Comparison of ENCODE assay signal across 19 cellular contexts in the genomic region with DNA sequence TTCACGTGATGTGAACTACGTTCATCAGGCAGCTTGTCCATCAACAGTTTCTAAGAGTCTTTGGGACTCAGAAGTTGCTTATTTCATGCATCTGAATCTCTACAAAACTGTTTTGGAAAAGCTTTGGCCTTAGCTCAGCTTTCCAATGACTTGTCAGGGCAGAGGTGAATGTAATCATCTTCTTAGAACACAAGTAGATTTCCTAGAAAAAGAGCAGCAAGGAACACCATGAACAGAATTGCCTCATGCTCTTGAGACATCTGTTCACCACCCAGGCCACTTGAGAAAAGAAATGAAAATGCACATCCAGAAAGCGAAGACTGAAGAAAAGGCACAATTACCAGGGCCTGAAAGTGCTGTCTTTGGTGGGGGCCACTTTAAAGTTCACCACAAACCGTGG.
A peak's percentile ranks its signal among the peaks of the same experiment; 100 is the strongest.
DNase-seq lines count a peak whose midpoint lies in the region; ATAC-seq, FAIRE-seq and TF ChIP-seq lines count a peak whose summit lies in the region.
"Had no signal": no experiment of that assay in that cellular context is flagged by ENCODE, and none has a peak within 500 bp of the region (broad histone marks: within the 10 kb centered on the region; RNA-seq: fewer than 3 reads in every experiment).

No MANE protein-coding gene starts in this region.

- no peaks in the 10 kb centered on the region for H3K27me3 ChIP-seq in astrocyte (ENCODE audit: insufficient read depth, low read length)
- H3K27me3 ChIP-seq in aorta (ENCODE audit: control insufficient read depth in 1 of 2, insufficient read depth in 2 of 2, low read length in 1 of 2): no peaks in the 10 kb centered on the region
- H3K27me3 ChIP-seq: BLaER1 had no signal

- CTCF ChIA-PET in A549 (lab: Yijun Ruan, JAX) (interaction anchor here (1.4 kb wide), 1 partner anchor 12 kb away, joined by 3 read pairs; no protein-coding TSS in a partner anchor), RWPE1 (lab: Yijun Ruan, JAX) (no interaction called here)

- POLR2A ChIA-PET in A549 (lab: Yijun Ruan, JAX) (no interaction called here), RWPE1 (lab: Yijun Ruan, JAX; ENCODE audit: low non-redundant PET) (no interaction called here)

- TF ChIP-seq POLR2A in A549 (IDR thresholded peaks at IDR 0.05; ENCODE audit: low read length): no peak

- H3K27me3 Mint-ChIP-seq in astrocyte (ENCODE audit: low read depth, unreplicated experiment): peaks cover 9% of the 10 kb centered on the region
- H3K27me3 Mint-ChIP-seq: CD4-positive, alpha-beta memory T cell had no signal

- H3K9me3 Mint-ChIP-seq in astrocyte (ENCODE audit: unreplicated experiment): no peaks in the 10 kb centered on the region

- no peak for DNase-seq in A549 (ENCODE audit: low read depth in 1 of 2, low spot score in 1 of 2)
- no peak for DNase-seq in astrocyte (ENCODE audit: low read depth)
- peak; percentile 1 to 6 for DNase-seq in foreskin fibroblast
- DNase-seq in aorta: no peak
- no peak for DNase-seq in activated gamma-delta T cell (lab: John Stamatoyannopoulos, UW)
- DNase-seq in RWPE1 (ENCODE audit: low spot score): no peak
- DNase-seq: CD4-positive, alpha-beta memory T cell; DMS153; DMS79; GDM1; GOT3; H7; HFFc6 had no signal

- TF ChIP-seq CTCF in A549 (IDR thresholded peaks at IDR 0.05) (no peak), astrocyte (IDR thresholded peaks at IDR 0.05; ENCODE audit: insufficient read depth, low read depth, low read length) (no peak), foreskin fibroblast (IDR thresholded peaks at IDR 0.05; ENCODE audit: low read depth, low read length) (no peak), RWPE1 (conservative IDR thresholded peaks at IDR 0.05; ENCODE audit: low read depth) (no peak)

- H3K4me3 Mint-ChIP-seq in astrocyte (ENCODE audit: unreplicated experiment): no peak overlapping the region
- H3K4me3 Mint-ChIP-seq: CD14-positive monocyte; CD4-positive, alpha-beta memory T cell; HFFc6; IgD-negative memory B cell had no signal

- H3K27ac Mint-ChIP-seq in astrocyte (ENCODE audit: unreplicated experiment): no peak overlapping the region
- H3K27ac Mint-ChIP-seq: CD4-positive, alpha-beta memory T cell; HFFc6; IgD-negative memory B cell had no signal

- TF ChIP-seq EP300 in A549 (IDR thresholded peaks at IDR 0.05): no peak

- no peaks in the 10 kb centered on the region for H4K20me1 ChIP-seq in astrocyte (ENCODE audit: insufficient read depth, low read length)
- H4K20me1 ChIP-seq: BLaER1 had no signal

- H3K9me3 ChIP-seq in A549 (no peaks in the 10 kb centered on the region), astrocyte (ENCODE audit: insufficient read depth, low read depth, low read length) (no peaks in the 10 kb centered on the region), aorta (ENCODE audit: control insufficient read depth, low read length) (no peaks in the 10 kb centered on the region)

- H2AFZ ChIP-seq in astrocyte (ENCODE audit: low read depth, low read length): no peak overlapping the region

- ATAC-seq in A549: no peak
- ATAC-seq in aorta (ENCODE audit: low FRiP score): peak; percentile 45
- ATAC-seq: HCT116, HepG2 had no signal

- no peak for TF ChIP-seq RAD21 in A549 (conservative IDR thresholded peaks at IDR 0.05 in 1 of 2, IDR thresholded peaks at IDR 0.05 in 1 of 2)

- no peaks in the 10 kb centered on the region for H3K36me3 Mint-ChIP-seq in astrocyte (ENCODE audit: low read depth, unreplicated experiment)
- H3K36me3 Mint-ChIP-seq: CD14-positive monocyte had no signal

- H3K4me1 Mint-ChIP-seq in astrocyte (ENCODE audit: low read depth, unreplicated experiment): no peaks in the 10 kb centered on the region
- H3K4me1 Mint-ChIP-seq: CD14-positive monocyte; CD4-positive, alpha-beta memory T cell; IgD-negative memory B cell had no signal

- intact Hi-C loops in aorta (cut with DNase I): no loop called here

- H3K9ac ChIP-seq in astrocyte (ENCODE audit: low read length): no peak overlapping the region
- H3K9ac ChIP-seq: BLaER1 had no signal

- no peaks in the 10 kb centered on the region for H3K36me3 ChIP-seq in astrocyte (ENCODE audit: insufficient read depth, low read length)
- no peaks in the 10 kb centered on the region for H3K36me3 ChIP-seq in aorta (ENCODE audit: control insufficient read depth in 1 of 2, insufficient read depth in 2 of 2, low read length in 1 of 2)
- H3K36me3 ChIP-seq: BLaER1 had no signal

- FAIRE-seq in A549 (lab: Jason Lieb, UNC): peak; percentile 13
- peak; percentile 37 for FAIRE-seq in astrocyte (lab: Jason Lieb, UNC)
- FAIRE-seq: A204.1, HepG2 had no signal

- no peak overlapping the region for H3K4me3 ChIP-seq in A549
- H3K4me3 ChIP-seq in astrocyte (ENCODE audit: insufficient read depth, low read depth, low read length): no peak overlapping the region
- H3K4me3 ChIP-seq in foreskin fibroblast (ENCODE audit: low read depth in 1 of 2, low read length in 2 of 2): no peak overlapping the region
- H3K4me3 ChIP-seq in aorta (ENCODE audit: low read length in 2 of 2): no peak overlapping the region
- H3K4me3 ChIP-seq: BLaER1 had no signal

- 47% methylated on average over 4 of the region's 4 CpGs for WGBS in A549 (ENCODE audit: missing lambda C conversion rate)
- WGBS in aorta, 2 donors: 56 to 71% methylated on average over 4 of the region's 4 CpGs

- H3K27ac ChIP-seq in A549 (no peak overlapping the region), astrocyte (ENCODE audit: low read depth, low read length) (no peak overlapping the region), aorta (ENCODE audit: low read depth in 1 of 2, low read length in 2 of 2) (no peak overlapping the region), RWPE1 (no peak overlapping the region)
- H3K27ac ChIP-seq: BLaER1 had no signal

- no peak overlapping the region for H3K4me2 ChIP-seq in A549
- no peak overlapping the region for H3K4me2 ChIP-seq in astrocyte (ENCODE audit: low read length)
- H3K4me2 ChIP-seq: BLaER1 had no signal

- H3K4me1 ChIP-seq in A549 (no peaks in the 10 kb centered on the region), astrocyte (ENCODE audit: insufficient read depth, low read length) (no peaks in the 10 kb centered on the region), aorta (ENCODE audit: control insufficient read depth in 1 of 2, insufficient read depth in 2 of 2, low read length in 2 of 2) (no peaks in the 10 kb centered on the region)
- H3K4me1 ChIP-seq: BLaER1 had no signal

- no peaks in the 10 kb centered on the region for H3K79me2 ChIP-seq in astrocyte (ENCODE audit: insufficient read depth, low read length)

TF ChIP-seq in A549, 52 proteins besides CTCF, POLR2A, EP300 and RAD21:
- TF ChIP-seq NPAS2 (CRISPR knock-in tag; IDR thresholded peaks at IDR 0.05; ENCODE audit: borderline replicate concordance) (no peak), USF2 (IDR thresholded peaks at IDR 0.05) (no peak), KDM1A (IDR thresholded peaks at IDR 0.05; ENCODE audit: low read depth) (no peak), RARB (CRISPR knock-in tag; IDR thresholded peaks at IDR 0.05) (no peak), BCL3 (IDR thresholded peaks at IDR 0.05) (no peak), EHF (CRISPR knock-in tag; IDR thresholded peaks at IDR 0.05) (no peak), CHD4 (IDR thresholded peaks at IDR 0.05; ENCODE audit: borderline replicate concordance) (no peak), ZFP36 (IDR thresholded peaks at IDR 0.05; ENCODE audit: borderline replicate concordance, partially characterized antibody) (no peak), NR3C1 (IDR thresholded peaks at IDR 0.05) (no peak), NFE2L2 (conservative IDR thresholded peaks at IDR 0.05; ENCODE audit: low read length) (no peak), GATA3 (IDR thresholded peaks at IDR 0.05; ENCODE audit: borderline replicate concordance) (no peak), ZSCAN20 (CRISPR knock-in tag; IDR thresholded peaks at IDR 0.05) (no peak)

Comparison
In these comparisons a context has a peak if more than half of its experiments do, and no peak if none do; other contexts are left out.
1. DNase-seq: peak in foreskin fibroblast (2 of 2); none in A549 (0 of 2), astrocyte (single experiment), aorta (0 of 2), activated gamma-delta T cell (single experiment) and RWPE1 (single experiment).